In the genomic region with DNA sequence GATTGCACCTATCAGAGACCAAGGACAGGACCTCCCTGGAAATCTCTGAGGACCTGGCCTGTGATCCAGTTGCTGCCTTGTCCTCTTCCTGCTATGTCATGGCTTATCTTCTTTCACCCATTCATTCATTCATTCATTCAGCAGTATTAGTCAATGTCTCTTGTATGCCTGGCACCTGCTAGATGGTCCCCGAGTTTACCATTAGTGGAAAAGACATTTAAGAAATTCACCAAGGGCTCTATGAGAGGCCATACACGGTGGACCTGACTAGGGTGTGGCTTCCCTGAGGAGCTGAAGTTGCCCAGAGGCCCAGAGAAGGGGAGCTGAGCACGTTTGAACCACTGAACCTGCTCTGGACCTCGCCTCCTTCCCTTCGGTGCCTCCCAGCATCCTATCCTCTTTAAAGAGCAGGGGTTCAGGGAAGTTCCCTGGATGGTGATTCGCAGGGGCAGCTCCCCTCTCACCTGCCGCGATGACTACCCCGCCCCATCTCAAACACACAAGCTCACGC, we compare ENCODE assay signal across 8 cellular contexts. TPM values are rescaled to one million over a fixed set of nuclear protein-coding genes. Genes with fewer than 3 reads are reported as not detected.
DNase-seq lines count a peak whose midpoint lies in the region; ATAC-seq and TF ChIP-seq lines count a peak whose summit lies in the region.

No MANE protein-coding gene starts in this region.

- ATAC-seq in central memory CD8-positive, alpha-beta T cell (replicated peaks; ENCODE audit: extremely low read depth, poor library complexity, severe bottlenecking): no peak
- no peak for ATAC-seq in GM21529 (IDR thresholded peaks at IDR 0.05; ENCODE audit: unreplicated experiment)

- POLR2A ChIA-PET in A673 (lab: Charles Lee; ENCODE audit: low non-redundant PET): interaction anchor here (0.5 kb wide), 1 partner anchor 770 kb away, joined by 3 read pairs; no protein-coding TSS in a partner anchor

- 23% methylated on average over 10 of the region's 10 CpGs for WGBS in HUES64

- no peak for TF ChIP-seq CTCF in A673 (conservative IDR thresholded peaks at IDR 0.05; ENCODE audit: low read depth, low read length)

- no peak for DNase-seq in A673 (ENCODE audit: low spot score)
- DNase-seq in central memory CD8-positive, alpha-beta T cell (ENCODE audit: low spot score in 2 of 2): no peak
- no peak for DNase-seq in cortex of kidney (lab: John Stamatoyannopoulos, UW)
- no peak for DNase-seq in OCI-M2 (lab: John Stamatoyannopoulos, UW; ENCODE audit: unreplicated experiment)
- no peak for DNase-seq in A172 (ENCODE audit: low spot score)

- H3K36me3 Mint-ChIP-seq in central memory CD8-positive, alpha-beta T cell (ENCODE audit: insufficient read depth): peaks cover 16% of the 10 kb centered on the region

- intact Hi-C loops in A673 (cut with micrococcal nuclease; ENCODE audit: unreplicated experiment): no loop called here

- peaks cover 14% of the 10 kb centered on the region for H3K4me1 ChIP-seq in A673 (ENCODE audit: insufficient read depth, low read length, poor library complexity, severe bottlenecking)
- H3K4me1 ChIP-seq in HUES64 (ENCODE audit: insufficient read depth, low read length): peaks cover 26% of the 10 kb centered on the region
- peaks cover 22% of the 10 kb centered on the region for H3K4me1 ChIP-seq in muscle layer of colon (ENCODE audit: insufficient read depth, low read length)

- peak overlapping the region; percentile 93 for H3K4me3 Mint-ChIP-seq in central memory CD8-positive, alpha-beta T cell

- H3K9me3 ChIP-seq in A673 (ENCODE audit: low read depth, low read length, poor library complexity, severe bottlenecking) (no peaks in the 10 kb centered on the region), HUES64 (ENCODE audit: insufficient read depth, low read depth, low read length) (peaks cover 11% of the 10 kb centered on the region; the same call in 1 of the 2 replicates), muscle layer of colon (ENCODE audit: low read length) (no peaks in the 10 kb centered on the region)

- H3K27ac Mint-ChIP-seq in central memory CD8-positive, alpha-beta T cell (ENCODE audit: low read depth): peak overlapping the region; percentile 96

- H3K4me3 ChIP-seq in A673 (ENCODE audit: low read depth, low read length, poor library complexity, severe bottlenecking): peak overlapping the region; percentile 96
- H3K4me3 ChIP-seq in HUES64 (ENCODE audit: low read length): peak overlapping the region; percentile 82
- H3K4me3 ChIP-seq in muscle layer of colon (ENCODE audit: low read depth in 1 of 2, low read length in 2 of 2): peak overlapping the region; percentile 77 to 81

- H3K4me1 Mint-ChIP-seq in central memory CD8-positive, alpha-beta T cell: peaks cover 35% of the 10 kb centered on the region

- H3K9ac ChIP-seq in HUES64 (ENCODE audit: low read depth, low read length) (peak overlapping the region; percentile 92), muscle layer of colon (ENCODE audit: low read length) (peak overlapping the region; percentile 35)

- H3K36me3 ChIP-seq in A673 (ENCODE audit: insufficient read depth, low read length, poor library complexity, severe bottlenecking): peaks cover 22% of the 10 kb centered on the region
- peaks cover 25% of the 10 kb centered on the region for H3K36me3 ChIP-seq in HUES64 (ENCODE audit: insufficient read depth, low read length)
- H3K36me3 ChIP-seq in muscle layer of colon (ENCODE audit: insufficient read depth, low read length): peaks cover 7% of the 10 kb centered on the region

- H3K27me3 Mint-ChIP-seq in central memory CD8-positive, alpha-beta T cell: no peaks in the 10 kb centered on the region

- BruUV-seq in A673 (replicated peaks; lab: Mats Ljungman, UMichigan): no TSS peak

- H3K27me3 ChIP-seq in A673 (replicated peaks; ENCODE audit: insufficient read depth, low read depth, low read length, poor library complexity) (no peaks in the 10 kb centered on the region), HUES64 (ENCODE audit: insufficient read depth, low read length) (no peaks in the 10 kb centered on the region), muscle layer of colon (ENCODE audit: control insufficient read depth in 1 of 2, insufficient read depth in 2 of 2, low read length in 2 of 2) (no peaks in the 10 kb centered on the region)

- CTCF ChIA-PET in A673 (lab: Charles Lee): interaction anchor here (0.6 to 0.8 kb wide), 2 partner anchors 50 to 281 kb away, joined by 3 read pairs; no protein-coding TSS in a partner anchor

- no peaks in the 10 kb centered on the region for H3K9me3 Mint-ChIP-seq in central memory CD8-positive, alpha-beta T cell

- H3K27ac ChIP-seq in A673 (ENCODE audit: low read depth, low read length, poor library complexity, severe bottlenecking): peak overlapping the region; percentile 95
- peak overlapping the region; percentile 100 for H3K27ac ChIP-seq in HUES64 (ENCODE audit: low read depth, low read length)
- H3K27ac ChIP-seq in muscle layer of colon (ENCODE audit: low read depth, low read length): peak overlapping the region; percentile 90

RNA-seq across cellular contexts. Expression of a gene that starts 0.7 kb away (rescaled TPM):
- 802 and 864 TPM in 2 replicates for total RNA-seq in A673 (2021)
- polyA plus RNA-seq in HUES64 (2013, experiment 1 of 2): 1,003 TPM
- polyA plus RNA-seq in HUES64 (2013, experiment 2 of 2): 1,057 TPM
- 136 and 143 TPM in 2 replicates for total RNA-seq in A172 (2014; rRNA removed; shearing (Covaris generic))

RNA-seq across cellular contexts. Expression of a gene that starts 35.8 kb away (rescaled TPM):
- total RNA-seq in A673 (2021): 4.9 and 6.2 TPM in 2 replicates
- 10.3 TPM for polyA plus RNA-seq in HUES64 (2013, experiment 1 of 2)
- polyA plus RNA-seq in HUES64 (2013, experiment 2 of 2): 8.8 TPM
- total RNA-seq in A172 (2014; rRNA removed; shearing (Covaris generic)): 6.8 and 8.2 TPM in 2 replicates

RNA-seq across cellular contexts. Expression of a gene that starts 54.7 kb away (rescaled TPM):
- total RNA-seq in A673 (2021): 1.5 and 2.0 TPM in 2 replicates
- polyA plus RNA-seq in HUES64 (2013, experiment 1 of 2): 6.2 TPM
- 8.7 TPM for polyA plus RNA-seq in HUES64 (2013, experiment 2 of 2)
- 0.79 and 1.7 TPM in 2 replicates for total RNA-seq in A172 (2014; rRNA removed; shearing (Covaris generic))
